Comparison of ENCODE assay signal across 16 cellular contexts in genomic region chr9:37100750-37101149, GRCh38.
"Had no signal": no experiment of that assay in that cellular context is flagged by ENCODE, and none has a peak within 500 bp of the region (broad histone marks: within the 10 kb centered on the region; RNA-seq: fewer than 3 reads in every experiment).

No MANE protein-coding gene starts in this region.

- DNase-seq: activated CD4-positive, alpha-beta T cell treated with anti-CD3 and anti-CD28 coated beads for 4 hours; activated CD8-positive, alpha-beta memory T cell treated with anti-CD3 and anti-CD28 coated beads, Interleukin-2, amount 50 U/mL, for 48 hours; activated CD8-positive, alpha-beta T cell treated with anti-CD3 and anti-CD28 coated beads, Interleukin-2, amount 10 ng/mL, durations not matched to agents 7 days and 5 days; activated naive CD8-positive, alpha-beta T cell treated with anti-CD3 and anti-CD28 coated beads, Interleukin-2, amount 10 ng/mL, durations not matched to agents 7 days and 5 days; anterior cingulate cortex; dermis blood vessel endothelial cell; erythroblast; lower lobe of right lung; naive thymus-derived CD8-positive, alpha-beta T cell; retina; stimulated activated CD4-positive, alpha-beta T cell treated with anti-CD3 and anti-CD28 coated beads, Interleukin-15, amount 100 ng/mL, for 24 hours; stimulated activated CD4-positive, alpha-beta T cell treated with anti-CD3 and anti-CD28 coated beads, Interleukin-4, amount 100 ng/mL, for 24 hours; stomach had no signal

- ATAC-seq: activated CD8-positive, alpha-beta T cell treated with anti-CD3 and anti-CD28 coated beads, Interleukin-2, amount 10 ng/mL, durations not matched to agents 7 days and 5 days; lower lobe of right lung; naive thymus-derived CD8-positive, alpha-beta T cell had no signal

- H3K4me3 ChIP-seq: breast epithelium, lower lobe of right lung, stomach, thoracic aorta had no signal

- H3K9me3 ChIP-seq: breast epithelium, lower lobe of right lung, neutrophil, stomach, thoracic aorta had no signal

- H3K27me3 ChIP-seq: breast epithelium, stomach had no signal

- H3K27ac ChIP-seq: breast epithelium, lower lobe of right lung, neutrophil, stomach, thoracic aorta had no signal

- H3K4me1 ChIP-seq: breast epithelium, lower lobe of right lung, stomach had no signal

- H3K36me3 ChIP-seq: breast epithelium, lower lobe of right lung, neutrophil, stomach, thoracic aorta had no signal
